14 cellular contexts compared by ENCODE assay signal in genomic region chr1:169426174-169426716, GRCh38. TPM values are rescaled to one million over a fixed set of nuclear protein-coding genes. Genes with fewer than 3 reads are reported as not detected.
DNase-seq lines count a peak whose midpoint lies in the region; ATAC-seq, FAIRE-seq and TF ChIP-seq lines count a peak whose summit lies in the region.
"Had no signal": no experiment of that assay in that cellular context is flagged by ENCODE, and none has a peak within 500 bp of the region (broad histone marks: within the 10 kb centered on the region; RNA-seq: fewer than 3 reads in every experiment).

No MANE protein-coding gene starts in this region.

- no peaks in the 10 kb centered on the region for H3F3A ChIP-seq in DOHH2 (ENCODE audit: control insufficient read depth, insufficient read depth)

- H3K27ac Mint-ChIP-seq in stimulated activated naive CD8-positive, alpha-beta T cell treated with anti-CD3 and anti-CD28 coated beads, Interleukin-15, amount 100 ng/mL, for 72 hours, result no peak overlapping the region

- H3K4me3 Mint-ChIP-seq in stimulated activated naive CD8-positive, alpha-beta T cell treated with anti-CD3 and anti-CD28 coated beads, Interleukin-15, amount 100 ng/mL, for 72 hours, result no peak overlapping the region

- H3K9me3 ChIP-seq in DOHH2 (ENCODE audit: control insufficient read depth, insufficient read depth, low read length), result no peaks in the 10 kb centered on the region
- H3K9me3 ChIP-seq in ectodermal cell (ENCODE audit: control insufficient read depth, low read length), result no peaks in the 10 kb centered on the region
- no peaks in the 10 kb centered on the region for H3K9me3 ChIP-seq in pancreas
- no peaks in the 10 kb centered on the region for H3K9me3 ChIP-seq in upper lobe of left lung

- peak; percentile 79 for DNase-seq in NCI-H524 treated with DMSO at 0.1 percent for 48 hours (lab: John Stamatoyannopoulos, UW)
- no peak for DNase-seq in pancreas
- no peak for DNase-seq in upper lobe of left lung
- DNase-seq in stimulated activated naive CD8-positive, alpha-beta T cell treated with anti-CD3 and anti-CD28 coated beads, Interleukin-15, amount 100 ng/mL, for 72 hours, result no peak
- DNase-seq: activated CD4-positive, alpha-beta T cell treated with anti-CD3 and anti-CD28 coated beads for 4 hours; activated naive CD4-positive, alpha-beta T cell; effector CD4-positive, alpha-beta T cell; NCI-H2081 treated with DMSO at 0.1 percent for 48 hours; stimulated activated naive CD4-positive, alpha-beta T cell had no signal

- peak in 3 of 4 donors; percentile 36 to 56 (median 55) for ATAC-seq in pancreas
- no peak for ATAC-seq in HG03097 (IDR thresholded peaks at IDR 0.05; ENCODE audit: low FRiP score, unreplicated experiment)
- ATAC-seq in upper lobe of left lung (ENCODE audit: low FRiP score in 2 of 2), result no peak
- no peak for ATAC-seq in GM19395 (IDR thresholded peaks at IDR 0.05; ENCODE audit: unreplicated experiment)
- no peak for ATAC-seq in stimulated activated naive CD8-positive, alpha-beta T cell treated with anti-CD3 and anti-CD28 coated beads, Interleukin-15, amount 100 ng/mL, for 72 hours

- H3K4me2 ChIP-seq in DOHH2 (ENCODE audit: low read length), result peak overlapping the region; percentile 86

- H3K9me2 ChIP-seq in DOHH2 (replicated peaks; ENCODE audit: control insufficient read depth, low read length), result no peaks in the 10 kb centered on the region

- no peaks in the 10 kb centered on the region for H3K9me3 Mint-ChIP-seq in stimulated activated naive CD8-positive, alpha-beta T cell treated with anti-CD3 and anti-CD28 coated beads, Interleukin-15, amount 100 ng/mL, for 72 hours

- no peak for TF ChIP-seq CTCF in DOHH2 (IDR thresholded peaks at IDR 0.05; ENCODE audit: low read depth, low read length, poor library complexity, severe bottlenecking)
- TF ChIP-seq CTCF in pancreas (IDR thresholded peaks at IDR 0.05), result no peak
- TF ChIP-seq CTCF in upper lobe of left lung (IDR thresholded peaks at IDR 0.05), result no peak

- no peak overlapping the region for H3K27ac ChIP-seq in DOHH2 (ENCODE audit: low read depth, low read length)
- no peak overlapping the region for H3K27ac ChIP-seq in ectodermal cell (ENCODE audit: insufficient read depth, low read depth, low read length, poor library complexity, severe bottlenecking)
- H3K27ac ChIP-seq in pancreas, result no peak overlapping the region
- no peak overlapping the region for H3K27ac ChIP-seq in upper lobe of left lung

- H3K4me3 ChIP-seq in DOHH2 (ENCODE audit: low read length), result peak overlapping the region; percentile 82
- H3K4me3 ChIP-seq in ectodermal cell (ENCODE audit: insufficient read depth, low read depth, low read length), result peak overlapping the region; percentile 34
- H3K4me3 ChIP-seq in pancreas, result peak overlapping the region in 2 of 4 donors; percentile 32 to 42
- peak overlapping the region in 1 of 4 donors; percentile 39 for H3K4me3 ChIP-seq in upper lobe of left lung

- H3K36me3 ChIP-seq in DOHH2 (ENCODE audit: control insufficient read depth, low read length) (no peaks in the 10 kb centered on the region), ectodermal cell (ENCODE audit: control insufficient read depth, insufficient read depth, low read length) (peaks cover 3% of the 10 kb centered on the region), pancreas (no peaks in the 10 kb centered on the region), upper lobe of left lung (no peaks in the 10 kb centered on the region)

- H3K79me2 ChIP-seq in DOHH2 (ENCODE audit: control insufficient read depth, low read length), result no peaks in the 10 kb centered on the region

- peaks cover 73% of the 10 kb centered on the region for H3K27me3 Mint-ChIP-seq in stimulated activated naive CD8-positive, alpha-beta T cell treated with anti-CD3 and anti-CD28 coated beads, Interleukin-15, amount 100 ng/mL, for 72 hours

- H4K20me1 ChIP-seq in DOHH2 (ENCODE audit: control insufficient read depth, insufficient read depth, low read depth, low read length), result no peaks in the 10 kb centered on the region

- H3K4me1 Mint-ChIP-seq in stimulated activated naive CD8-positive, alpha-beta T cell treated with anti-CD3 and anti-CD28 coated beads, Interleukin-15, amount 100 ng/mL, for 72 hours, result peaks cover 8% of the 10 kb centered on the region

- intact Hi-C loops in pancreas (cut with DNase I), result no loop called here

- TF ChIP-seq EP300 in upper lobe of left lung (IDR thresholded peaks at IDR 0.05), result no peak

- 90 to 92% methylated on average over 4 to 5 of the region's 6 CpGs for WGBS in ectodermal cell, 2 experiments
- 65% methylated on average over 6 of the region's 6 CpGs for WGBS in pancreas, 2 donors
- 54 to 68% methylated on average over 6 of the region's 6 CpGs for WGBS in upper lobe of left lung, 2 donors

- TF ChIP-seq POLR2A in upper lobe of left lung (IDR thresholded peaks at IDR 0.05), result no peak

- FAIRE-seq in pancreas (lab: Jason Lieb, UNC), result no peak
- FAIRE-seq: HTR-8/SVneo had no signal

- H3K4me1 ChIP-seq in DOHH2 (ENCODE audit: control insufficient read depth, low read length) (peaks cover 19% of the 10 kb centered on the region), ectodermal cell (ENCODE audit: control insufficient read depth, insufficient read depth, low read length) (peaks cover 8% of the 10 kb centered on the region), pancreas (no peaks in the 10 kb centered on the region), upper lobe of left lung (peaks cover 0 to 8% (median 2%) of the 10 kb centered on the region in 4 donors)

- H3K27me3 ChIP-seq in DOHH2 (ENCODE audit: control insufficient read depth, low read length), result no peaks in the 10 kb centered on the region
- peaks cover 4% of the 10 kb centered on the region for H3K27me3 ChIP-seq in ectodermal cell (ENCODE audit: control insufficient read depth, insufficient read depth, low read length, poor library complexity, severe bottlenecking)
- no peaks in the 10 kb centered on the region for H3K27me3 ChIP-seq in pancreas
- H3K27me3 ChIP-seq in upper lobe of left lung, result no peaks in the 10 kb centered on the region

RNA-seq across cellular contexts. Expression of gene CCDC181, which starts 1.0 kb away (rescaled TPM):
- polyA plus RNA-seq in ectodermal cell (2013, experiment 1 of 4), result 14.8 TPM
- polyA plus RNA-seq in ectodermal cell (2013, experiment 2 of 4), result 14.6 TPM
- polyA plus RNA-seq in ectodermal cell (2013, experiment 3 of 4), result 14.2 TPM
- polyA plus RNA-seq in ectodermal cell (2013, experiment 4 of 4), result 15.6 TPM
- 1 to 10 TPM in 2 of 6 donors, under 1 TPM in 4; 0.65 to 2.6 (median 0.80) TPM for total RNA-seq in pancreas
- polyA plus RNA-seq in pancreas, result 1 to 10 TPM; 1.9 to 4.3 TPM
- 1 to 10 TPM in 5 of 6 donors, under 1 TPM in 1; 0.29 to 6.9 (median 2.6) TPM for total RNA-seq in upper lobe of left lung

RNA-seq across cellular contexts. Expression of gene BLZF1, which starts 58.2 kb away (rescaled TPM):
- 12.2 TPM for polyA plus RNA-seq in ectodermal cell (2013, experiment 1 of 4)
- 14.6 TPM for polyA plus RNA-seq in ectodermal cell (2013, experiment 2 of 4)
- 13.7 TPM for polyA plus RNA-seq in ectodermal cell (2013, experiment 3 of 4)
- 14.8 TPM for polyA plus RNA-seq in ectodermal cell (2013, experiment 4 of 4)
- 10 to 100 TPM in 3 of 6 donors, 1 to 10 TPM in 3; 6.3 to 13.4 (median 9.2) TPM for total RNA-seq in pancreas
- 1 to 10 TPM; 3.1 to 6.9 TPM for polyA plus RNA-seq in pancreas
- total RNA-seq in upper lobe of left lung, result 10 to 100 TPM; 11.4 to 33.5 (median 23.1) TPM

RNA-seq across cellular contexts. Expression of gene NME7, which starts 58.6 kb away (rescaled TPM):
- 42.5 TPM for polyA plus RNA-seq in ectodermal cell (2013, experiment 1 of 4)
- 42.5 TPM for polyA plus RNA-seq in ectodermal cell (2013, experiment 2 of 4)
- polyA plus RNA-seq in ectodermal cell (2013, experiment 3 of 4), result 41.2 TPM
- polyA plus RNA-seq in ectodermal cell (2013, experiment 4 of 4), result 43.6 TPM
- total RNA-seq in pancreas (10 to 100 TPM in 1 of 6 donors, 1 to 10 TPM in 5; 7.2 to 12.6 (median 8.0) TPM), upper lobe of left lung (10 to 100 TPM in 5 of 6 donors, 1 to 10 TPM in 1; 9.8 to 24.1 (median 12.1) TPM)
- 10 to 100 TPM in 1 of 2 donors, 1 to 10 TPM in 1; 5.0 to 10.4 TPM for polyA plus RNA-seq in pancreas

RNA-seq across cellular contexts. Expression of gene SLC19A2, which starts 59.5 kb away (rescaled TPM):
- polyA plus RNA-seq in ectodermal cell (2013, experiment 1 of 4), result 14.6 TPM
- 14.5 TPM for polyA plus RNA-seq in ectodermal cell (2013, experiment 2 of 4)
- 10.6 TPM for polyA plus RNA-seq in ectodermal cell (2013, experiment 3 of 4)
- polyA plus RNA-seq in ectodermal cell (2013, experiment 4 of 4), result 13.5 TPM
- total RNA-seq in pancreas, result 1 to 10 TPM; 3.7 to 9.2 (median 6.7) TPM
- polyA plus RNA-seq in pancreas, result 10 to 100 TPM; 10.0 to 10.1 TPM
- 10 to 100 TPM in 5 of 6 donors, 1 to 10 TPM in 1; 8.4 to 37.1 (median 13.6) TPM for total RNA-seq in upper lobe of left lung

Comparison
In these comparisons a context has a peak if more than half of its experiments do, and no peak if none do; other contexts are left out.
1. ATAC-seq: peak in pancreas (3 of 4); none in HG03097 (single experiment), upper lobe of left lung (0 of 2), GM19395 (single experiment) and stimulated activated naive CD8-positive, alpha-beta T cell treated with anti-CD3 and anti-CD28 coated beads, Interleukin-15, amount 100 ng/mL, for 72 hours (single experiment).